2 cellular contexts compared by ENCODE assay signal in the genomic region with DNA sequence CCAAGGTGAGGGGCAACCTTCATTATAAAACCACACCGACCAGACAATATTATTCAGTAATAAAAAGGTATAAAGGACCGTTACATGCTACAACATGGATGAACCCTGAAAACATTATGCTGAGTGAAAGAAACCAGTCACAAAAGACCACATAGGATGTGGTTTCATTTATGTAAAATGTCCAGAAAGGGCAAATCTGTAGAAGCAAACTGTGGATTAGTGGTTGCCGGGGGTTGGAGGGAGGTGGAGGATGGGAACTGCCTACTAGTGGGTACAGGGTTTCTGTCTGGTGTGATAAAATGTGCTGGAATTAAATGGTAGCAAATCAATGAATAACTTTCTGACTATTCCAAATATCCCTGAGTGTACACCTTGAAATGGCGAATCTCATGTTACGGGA.
TF ChIP-seq lines count a peak whose summit lies in the region.

No MANE protein-coding gene starts in this region.

TF ChIP-seq in A549, 52 proteins besides CTCF, POLR2A, EP300 and RAD21:
- no peak for TF ChIP-seq CBX8 (IDR thresholded peaks at IDR 0.05)
- TF ChIP-seq CHD4 (IDR thresholded peaks at IDR 0.05; ENCODE audit: borderline replicate concordance), result no peak
- TF ChIP-seq, protein P1, sequence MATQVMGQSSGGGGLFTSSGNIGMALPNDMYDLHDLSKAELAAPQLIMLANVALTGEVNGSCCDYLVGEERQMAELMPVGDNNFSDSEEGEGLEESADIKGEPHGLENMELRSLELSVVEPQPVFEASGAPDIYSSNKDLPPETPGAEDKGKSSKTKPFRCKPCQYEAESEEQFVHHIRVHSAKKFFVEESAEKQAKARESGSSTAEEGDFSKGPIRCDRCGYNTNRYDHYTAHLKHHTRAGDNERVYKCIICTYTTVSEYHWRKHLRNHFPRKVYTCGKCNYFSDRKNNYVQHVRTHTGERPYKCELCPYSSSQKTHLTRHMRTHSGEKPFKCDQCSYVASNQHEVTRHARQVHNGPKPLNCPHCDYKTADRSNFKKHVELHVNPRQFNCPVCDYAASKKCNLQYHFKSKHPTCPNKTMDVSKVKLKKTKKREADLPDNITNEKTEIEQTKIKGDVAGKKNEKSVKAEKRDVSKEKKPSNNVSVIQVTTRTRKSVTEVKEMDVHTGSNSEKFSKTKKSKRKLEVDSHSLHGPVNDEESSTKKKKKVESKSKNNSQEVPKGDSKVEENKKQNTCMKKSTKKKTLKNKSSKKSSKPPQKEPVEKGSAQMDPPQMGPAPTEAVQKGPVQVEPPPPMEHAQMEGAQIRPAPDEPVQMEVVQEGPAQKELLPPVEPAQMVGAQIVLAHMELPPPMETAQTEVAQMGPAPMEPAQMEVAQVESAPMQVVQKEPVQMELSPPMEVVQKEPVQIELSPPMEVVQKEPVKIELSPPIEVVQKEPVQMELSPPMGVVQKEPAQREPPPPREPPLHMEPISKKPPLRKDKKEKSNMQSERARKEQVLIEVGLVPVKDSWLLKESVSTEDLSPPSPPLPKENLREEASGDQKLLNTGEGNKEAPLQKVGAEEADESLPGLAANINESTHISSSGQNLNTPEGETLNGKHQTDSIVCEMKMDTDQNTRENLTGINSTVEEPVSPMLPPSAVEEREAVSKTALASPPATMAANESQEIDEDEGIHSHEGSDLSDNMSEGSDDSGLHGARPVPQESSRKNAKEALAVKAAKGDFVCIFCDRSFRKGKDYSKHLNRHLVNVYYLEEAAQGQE (IDR thresholded peaks at IDR 0.05), result no peak
- no peak for TF ChIP-seq RFX5 (IDR thresholded peaks at IDR 0.05)
- no peak for TF ChIP-seq FOXS1 (CRISPR knock-in tag; IDR thresholded peaks at IDR 0.05)
- TF ChIP-seq RNF2 (IDR thresholded peaks at IDR 0.05; ENCODE audit: borderline replicate concordance, low read depth), result no peak
- no peak for TF ChIP-seq PHF8 (IDR thresholded peaks at IDR 0.05; ENCODE audit: borderline replicate concordance, low read depth)
- no peak for TF ChIP-seq EHMT2 (IDR thresholded peaks at IDR 0.05; ENCODE audit: low read depth)
- no peak for TF ChIP-seq MYC (IDR thresholded peaks at IDR 0.05; ENCODE audit: borderline replicate concordance, low read length)
- TF ChIP-seq HOXB13 (CRISPR knock-in tag; IDR thresholded peaks at IDR 0.05; ENCODE audit: low read depth), result no peak
- TF ChIP-seq, protein P2, sequence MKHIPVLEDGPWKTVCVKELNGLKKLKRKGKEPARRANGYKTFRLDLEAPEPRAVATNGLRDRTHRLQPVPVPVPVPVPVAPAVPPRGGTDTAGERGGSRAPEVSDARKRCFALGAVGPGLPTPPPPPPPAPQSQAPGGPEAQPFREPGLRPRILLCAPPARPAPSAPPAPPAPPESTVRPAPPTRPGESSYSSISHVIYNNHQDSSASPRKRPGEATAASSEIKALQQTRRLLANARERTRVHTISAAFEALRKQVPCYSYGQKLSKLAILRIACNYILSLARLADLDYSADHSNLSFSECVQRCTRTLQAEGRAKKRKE (CRISPR knock-in tag; IDR thresholded peaks at IDR 0.05; ENCODE audit: low read depth), result no peak
- TF ChIP-seq NR3C1 (IDR thresholded peaks at IDR 0.05), result no peak
- TF ChIP-seq RARB (CRISPR knock-in tag; IDR thresholded peaks at IDR 0.05), result no peak
- no peak for TF ChIP-seq ESRRA (IDR thresholded peaks at IDR 0.05; ENCODE audit: borderline replicate concordance, low read length)
- TF ChIP-seq ZFP36 (IDR thresholded peaks at IDR 0.05; ENCODE audit: borderline replicate concordance, partially characterized antibody), result no peak
- TF ChIP-seq KDM1A (IDR thresholded peaks at IDR 0.05; ENCODE audit: low read depth), result no peak
TF ChIP-seq in A549: peak in this region for 0.

TF ChIP-seq in GM12878, 131 proteins besides CTCF, POLR2A, EP300 and RAD21:
- no peak for TF ChIP-seq FOXM1 (IDR thresholded peaks at IDR 0.05; ENCODE audit: low read depth, low read length)
- TF ChIP-seq SREBF2 (IDR thresholded peaks at IDR 0.05; ENCODE audit: low read length), result no peak
- no peak for TF ChIP-seq ASH2L (IDR thresholded peaks at IDR 0.05; ENCODE audit: borderline replicate concordance, low read depth)
- TF ChIP-seq, protein P1 (IDR thresholded peaks at IDR 0.05; ENCODE audit: low read depth, low read length), result no peak
- peak; percentile 51 for TF ChIP-seq RUNX3 (IDR thresholded peaks at IDR 0.05; ENCODE audit: low read length)
- TF ChIP-seq STAT1 (conservative IDR thresholded peaks at IDR 0.05), result no peak
- no peak for TF ChIP-seq NBN (IDR thresholded peaks at IDR 0.05)
